In the genomic region with DNA sequence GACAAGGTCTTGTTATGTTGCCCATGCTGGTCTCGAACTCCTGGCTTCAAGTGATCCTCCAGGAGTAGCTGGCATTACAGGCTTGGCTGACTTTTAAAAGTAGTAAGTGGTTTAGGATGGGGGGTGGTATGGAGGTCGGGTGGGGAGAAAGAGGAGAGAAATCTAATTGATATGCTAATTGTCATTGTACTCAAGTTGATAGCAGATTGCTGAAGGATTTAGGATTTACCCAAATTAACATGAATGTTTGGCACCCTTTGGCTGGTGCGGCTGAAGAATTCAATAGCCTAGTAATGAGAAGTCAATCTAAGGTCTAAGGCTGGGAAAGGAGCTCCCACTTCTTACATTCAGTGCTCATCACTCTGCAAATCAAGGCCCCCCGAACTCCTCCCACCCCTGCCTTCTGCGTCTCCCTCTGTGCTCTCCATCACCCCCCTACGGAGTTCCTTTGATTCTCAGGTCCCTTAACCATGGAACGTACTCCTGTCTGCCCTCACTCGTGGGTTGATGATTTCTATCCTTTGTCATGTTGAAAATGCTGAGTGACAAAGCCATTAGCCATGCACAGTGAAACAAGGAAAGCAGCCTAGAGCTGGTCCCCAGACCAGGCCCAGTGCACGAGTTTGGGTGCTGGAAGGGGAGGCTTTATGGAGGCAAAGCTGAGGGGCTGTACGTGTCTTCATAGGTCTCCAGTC, we compare ENCODE assay signal across 16 cellular contexts. TPM values are rescaled to one million over a fixed set of nuclear protein-coding genes. Genes with fewer than 3 reads are reported as not detected.
"Had no signal": no experiment of that assay in that cellular context is flagged by ENCODE, and none has a peak within 500 bp of the region (broad histone marks: within the 10 kb centered on the region; RNA-seq: fewer than 3 reads in every experiment).

No MANE protein-coding gene starts in this region.

- H3K36me3 ChIP-seq: brain microvascular endothelial cell, pancreas had no signal

- H3K4me1 ChIP-seq: pancreas had no signal

- H3K27ac Mint-ChIP-seq: activated CD4-positive, alpha-beta T cell treated with anti-CD3 and anti-CD28 coated beads, Interleukin-2, amount 10 ng/mL, durations not matched to agents 7 days and 5 days; activated naive CD8-positive, alpha-beta T cell treated with anti-CD3 and anti-CD28 coated beads for 36 hours; activated T-cell treated with anti-CD3 and anti-CD28 coated beads, Interleukin-2, amount 50 U/mL, for 72 hours had no signal

- H3K36me3 Mint-ChIP-seq: activated naive CD8-positive, alpha-beta T cell treated with anti-CD3 and anti-CD28 coated beads for 36 hours; naive B cell had no signal

- DNase-seq: activated CD4-positive, alpha-beta T cell treated with anti-CD3 and anti-CD28 coated beads, Interleukin-2, amount 10 ng/mL, durations not matched to agents 7 days and 5 days; activated CD8-positive, alpha-beta memory T cell treated with anti-CD3 and anti-CD28 coated beads, Interleukin-2, amount 50 U/mL, for 48 hours; activated gamma-delta T cell; activated naive CD8-positive, alpha-beta T cell treated with anti-CD3 and anti-CD28 coated beads for 36 hours; activated T-cell treated with anti-CD3 and anti-CD28 coated beads, Interleukin-2, amount 50 U/mL, for 72 hours; amygdala; brain microvascular endothelial cell; cortex of kidney; effector CD8-positive, alpha-beta T cell; foreskin fibroblast; hippocampal formation; naive B cell; pancreas; stimulated activated CD4-positive, alpha-beta T cell treated with anti-CD3 and anti-CD28 coated beads, Interleukin-1b, Interleukin-23, amount 100 ng/mL, for 48 hours; T-helper 2 cell had no signal

- ATAC-seq: activated T-cell treated with anti-CD3 and anti-CD28 coated beads, Interleukin-2, amount 50 U/mL, for 72 hours; pancreas; sciatic nerve had no signal

- H3K4me1 Mint-ChIP-seq: activated naive CD8-positive, alpha-beta T cell treated with anti-CD3 and anti-CD28 coated beads for 36 hours; naive B cell had no signal

- H3K9me3 Mint-ChIP-seq: activated naive CD8-positive, alpha-beta T cell treated with anti-CD3 and anti-CD28 coated beads for 36 hours had no signal

- H3K4me3 Mint-ChIP-seq: activated CD4-positive, alpha-beta T cell treated with anti-CD3 and anti-CD28 coated beads, Interleukin-2, amount 10 ng/mL, durations not matched to agents 7 days and 5 days; activated naive CD8-positive, alpha-beta T cell treated with anti-CD3 and anti-CD28 coated beads for 36 hours; activated T-cell treated with anti-CD3 and anti-CD28 coated beads, Interleukin-2, amount 50 U/mL, for 72 hours; naive B cell had no signal

- H3K9me3 ChIP-seq: pancreas had no signal

RNA-seq across cellular contexts. Expression of gene CDH13, which starts 17.3 kb away (rescaled TPM):
- total RNA-seq: activated CD4-positive, alpha-beta T cell treated with anti-CD3 and anti-CD28 coated beads, Interleukin-2, amount 10 ng/mL, durations not matched to agents 7 days and 5 days; activated naive CD8-positive, alpha-beta T cell treated with anti-CD3 and anti-CD28 coated beads for 36 hours; activated T-cell treated with anti-CD3 and anti-CD28 coated beads, Interleukin-2, amount 50 U/mL, for 72 hours had no signal
